Comparison of ENCODE assay signal across 8 cellular contexts in the genomic region with DNA sequence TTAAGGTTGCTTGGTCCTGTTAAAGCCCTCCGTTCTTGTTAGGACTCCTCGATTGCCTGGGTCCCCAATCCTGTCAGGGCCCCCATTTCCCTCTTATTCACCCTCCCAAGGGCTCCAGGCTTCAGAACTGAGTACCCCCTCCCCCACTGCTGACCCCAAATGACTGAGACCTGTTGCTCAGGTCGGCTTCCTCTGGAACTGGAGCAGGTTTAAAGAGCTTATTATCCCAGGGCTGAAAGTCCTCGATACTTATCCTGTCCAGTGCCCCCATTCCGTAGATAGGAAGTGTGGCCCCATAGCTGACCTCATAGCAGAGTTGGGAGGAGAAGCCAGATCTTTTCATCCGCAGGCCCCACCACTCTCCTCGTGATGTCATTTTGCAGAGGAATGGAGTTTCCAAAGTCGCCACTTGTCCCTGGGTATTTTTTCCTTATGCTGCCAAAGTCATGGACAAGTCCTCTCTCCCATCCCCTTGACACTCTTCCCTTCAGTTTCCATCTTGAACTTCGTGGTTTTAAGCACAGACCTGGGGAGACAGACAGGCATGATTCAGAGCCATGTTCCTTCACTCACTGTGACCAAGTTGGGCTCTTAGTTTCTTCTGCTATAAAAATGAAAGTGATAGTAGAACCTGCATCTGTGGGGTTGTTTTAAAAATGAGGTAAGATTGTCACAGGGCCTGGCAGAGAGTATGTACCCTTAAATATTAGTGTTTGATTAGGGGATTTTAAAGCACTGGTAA. TPM values are rescaled to one million over a fixed set of nuclear protein-coding genes. Genes with fewer than 3 reads are reported as not detected.
DNase-seq lines count a peak whose midpoint lies in the region; ATAC-seq and TF ChIP-seq lines count a peak whose summit lies in the region.

No MANE protein-coding gene starts in this region.

- WGBS in iPS DF 6.9 (ENCODE audit: insufficient coverage, insufficient read length): no CpG with 5 or more reads among the region's 9 CpGs
- WGBS in spleen, 5 donors: 13 to 19% (median 16%) methylated on average over 9 of the region's 9 CpGs

- H3K4me1 Mint-ChIP-seq in IgD-negative memory B cell: peaks cover 9 to 18% (median 12%) of the 10 kb centered on the region in 3 donors
- peaks cover 5% of the 10 kb centered on the region for H3K4me1 Mint-ChIP-seq in activated T-helper 17 cell treated with anti-CD3 and anti-CD28 coated beads, Interleukin-2, amount 50 U/mL, for 72 hours

- no peaks in the 10 kb centered on the region for H3K27me3 Mint-ChIP-seq in IgD-negative memory B cell
- H3K27me3 Mint-ChIP-seq in activated T-helper 17 cell treated with anti-CD3 and anti-CD28 coated beads, Interleukin-2, amount 50 U/mL, for 72 hours: no peaks in the 10 kb centered on the region

- H3K4me1 ChIP-seq in iPS DF 6.9 (ENCODE audit: control insufficient read depth, insufficient read depth, low read length) (no peaks in the 10 kb centered on the region; the same call in 1 of the 2 replicates), spleen (peaks cover 12 to 39% (median 23%) of the 10 kb centered on the region in 6 donors)

- intact Hi-C loops in spleen (cut with DNase I; ENCODE audit: low total_unique reads): no loop called here

- H3K9me3 ChIP-seq in iPS DF 6.9 (ENCODE audit: control insufficient read depth, insufficient read depth, low read length) (no peaks in the 10 kb centered on the region), spleen (no peaks in the 10 kb centered on the region)

- peak; percentile 39 for DNase-seq in ACHN
- no peak for DNase-seq in iPS DF 6.9 (ENCODE audit: low read depth, low spot score)
- DNase-seq in spleen: no peak
- DNase-seq in glomerular visceral epithelial cell (ENCODE audit: extremely low spot score): no peak
- DNase-seq in NCI-H2227 (lab: John Stamatoyannopoulos, UW; ENCODE audit: unreplicated experiment): no peak

- no peak for TF ChIP-seq CTCF in spleen (IDR thresholded peaks at IDR 0.05 in 8 of 11, conservative IDR thresholded peaks at IDR 0.05 in 3 of 11)

- TF ChIP-seq POLR2A in spleen (IDR thresholded peaks at IDR 0.05): no peak

- peak overlapping the region; percentile 77 to 97 (median 93) for H3K27ac Mint-ChIP-seq in IgD-negative memory B cell
- peak overlapping the region; percentile 83 for H3K27ac Mint-ChIP-seq in activated T-helper 17 cell treated with anti-CD3 and anti-CD28 coated beads, Interleukin-2, amount 50 U/mL, for 72 hours

- H3K27ac ChIP-seq in iPS DF 6.9 (ENCODE audit: low read length) (no peak overlapping the region), spleen (peak overlapping the region; percentile 86 to 95 (median 94))

- H3K9me3 Mint-ChIP-seq in IgD-negative memory B cell: no peaks in the 10 kb centered on the region
- H3K9me3 Mint-ChIP-seq in activated T-helper 17 cell treated with anti-CD3 and anti-CD28 coated beads, Interleukin-2, amount 50 U/mL, for 72 hours: no peaks in the 10 kb centered on the region

- peak overlapping the region; percentile 87 to 100 (median 96) for H3K4me3 Mint-ChIP-seq in IgD-negative memory B cell
- peak overlapping the region; percentile 82 for H3K4me3 Mint-ChIP-seq in activated T-helper 17 cell treated with anti-CD3 and anti-CD28 coated beads, Interleukin-2, amount 50 U/mL, for 72 hours

- ATAC-seq in GM19043 (IDR thresholded peaks at IDR 0.05; ENCODE audit: low read depth, unreplicated experiment): peak; percentile 36
- peak; percentile 89 for ATAC-seq in activated T-helper 17 cell treated with anti-CD3 and anti-CD28 coated beads, Interleukin-2, amount 50 U/mL, for 72 hours (replicated peaks)

- H3K27me3 ChIP-seq in iPS DF 6.9 (ENCODE audit: control insufficient read depth, insufficient read depth, low read length) (no peaks in the 10 kb centered on the region), spleen (replicated peaks in 1 of 7) (no peaks in the 10 kb centered on the region)

- peak overlapping the region; percentile 70; the same call in 1 of the 2 replicates for H3K4me3 ChIP-seq in iPS DF 6.9 (ENCODE audit: low read length)
- H3K4me3 ChIP-seq in spleen: peak overlapping the region; percentile 89 to 99 (median 96)

- no peaks in the 10 kb centered on the region for H3K36me3 ChIP-seq in iPS DF 6.9 (ENCODE audit: control insufficient read depth, insufficient read depth, low read length)
- peaks cover 0 to 19% (median 11%) of the 10 kb centered on the region in 6 donors for H3K36me3 ChIP-seq in spleen

- peaks cover 3% of the 10 kb centered on the region for H3K36me3 Mint-ChIP-seq in IgD-negative memory B cell
- peaks cover 21% of the 10 kb centered on the region for H3K36me3 Mint-ChIP-seq in activated T-helper 17 cell treated with anti-CD3 and anti-CD28 coated beads, Interleukin-2, amount 50 U/mL, for 72 hours (ENCODE audit: low read depth)

- in situ Hi-C loops in ACHN (cut with HindIII; ENCODE audit: low pct_ligation_motif_present, low pct_unique_long_range_greater_than_20kb, low sequenced_read_pairs): no loop called here

RNA-seq across cellular contexts. Expression of gene USP30, which starts 1.2 kb away (rescaled TPM):
- polyA plus RNA-seq in IgD-negative memory B cell (16.0 TPM), spleen (1 to 10 TPM; 3.9 to 4.5 (median 4.1) TPM)
- 10 to 100 TPM in 1 of 2 donors, 1 to 10 TPM in 1; 8.5 to 11.6 TPM for total RNA-seq in activated T-helper 17 cell treated with anti-CD3 and anti-CD28 coated beads, Interleukin-2, amount 50 U/mL, for 72 hours
- total RNA-seq in spleen: 10 to 100 TPM in 6 of 7 donors, 1 to 10 TPM in 1; 9.0 to 23.2 (median 12.2) TPM

RNA-seq across cellular contexts. Expression of gene SVOP, which starts 32.7 kb away (rescaled TPM):
- polyA plus RNA-seq in IgD-negative memory B cell: not detected
- total RNA-seq in activated T-helper 17 cell treated with anti-CD3 and anti-CD28 coated beads, Interleukin-2, amount 50 U/mL, for 72 hours: not detected
- not detected for total RNA-seq in spleen
- polyA plus RNA-seq in spleen: not detected

RNA-seq across cellular contexts. Expression of gene ALKBH2, which starts 39.7 kb away (rescaled TPM):
- polyA plus RNA-seq in IgD-negative memory B cell: 17.6 TPM
- 10 to 100 TPM; 16.2 to 25.9 TPM for total RNA-seq in activated T-helper 17 cell treated with anti-CD3 and anti-CD28 coated beads, Interleukin-2, amount 50 U/mL, for 72 hours
- 10 to 100 TPM in 5 of 7 donors, 1 to 10 TPM in 2; 8.6 to 18.8 (median 12.3) TPM for total RNA-seq in spleen
- polyA plus RNA-seq in spleen: 10 to 100 TPM; 28.2 to 40.3 (median 32.2) TPM

RNA-seq across cellular contexts. Expression of gene UNG, which starts 43.8 kb away (rescaled TPM):
- polyA plus RNA-seq in IgD-negative memory B cell (24.6 TPM), spleen (10 to 100 TPM in 2 of 3 donors, 1 to 10 TPM in 1; 9.8 to 18.1 (median 14.7) TPM)
- 10 to 100 TPM; 48.3 to 85.7 TPM for total RNA-seq in activated T-helper 17 cell treated with anti-CD3 and anti-CD28 coated beads, Interleukin-2, amount 50 U/mL, for 72 hours
- 10 to 100 TPM; 15.0 to 30.6 (median 18.5) TPM for total RNA-seq in spleen
